ENCODE assay signal across 22 cellular contexts in genomic region chr15:74579001-74579400, GRCh38.
"Had no signal": no experiment of that assay in that cellular context is flagged by ENCODE, and none has a peak within 500 bp of the region (broad histone marks: within the 10 kb centered on the region; RNA-seq: fewer than 3 reads in every experiment).

No MANE protein-coding gene starts in this region.

- H3K27ac ChIP-seq: colonic mucosa, heart left ventricle, neural progenitor cell, ovary, prostate gland, right lobe of liver, stomach, thoracic aorta, transverse colon had no signal

- H3K4me3 Mint-ChIP-seq: naive thymus-derived CD8-positive, alpha-beta T cell; neural progenitor cell; stimulated activated memory B cell treated with anti-CD40 and anti-IgM and Interleukin-4, amounts not matched to agents 10 μg/mL and 1 μg/mL and 100 μg/mL, for 72 hours had no signal

- H3K9me3 Mint-ChIP-seq: naive thymus-derived CD8-positive, alpha-beta T cell; neural progenitor cell; stimulated activated memory B cell treated with anti-CD40 and anti-IgM and Interleukin-4, amounts not matched to agents 10 μg/mL and 1 μg/mL and 100 μg/mL, for 72 hours had no signal

- DNase-seq: cerebellar nuclear complex; colonic mucosa; effector CD4-positive, alpha-beta T cell; foreskin melanocyte; heart left ventricle; hippocampal formation; left colon; left ventricle myocardium superior; mucosa of descending colon; naive thymus-derived CD8-positive, alpha-beta T cell; nucleus accumbens; ovary; right lobe of liver; stimulated activated CD4-positive, alpha-beta T cell treated with anti-CD3 and anti-CD28 coated beads, Interleukin-4, amount 100 ng/mL, for 1 hour; stimulated activated CD8-positive, alpha-beta memory T cell treated with anti-CD3 and anti-CD28 coated beads, Interleukin-4, amount 100 ng/mL, for 48 hours; stomach; substantia nigra; transverse colon had no signal

- H3K4me1 Mint-ChIP-seq: neural progenitor cell; stimulated activated memory B cell treated with anti-CD40 and anti-IgM and Interleukin-4, amounts not matched to agents 10 μg/mL and 1 μg/mL and 100 μg/mL, for 72 hours had no signal

- ATAC-seq: heart left ventricle; left colon; left ventricle myocardium superior; mucosa of descending colon; naive thymus-derived CD8-positive, alpha-beta T cell; right lobe of liver; stimulated activated memory B cell treated with anti-CD40 and anti-IgM and Interleukin-4, amounts not matched to agents 10 μg/mL and 1 μg/mL and 100 μg/mL, for 72 hours had no signal

- H3K27ac Mint-ChIP-seq: neural progenitor cell; stimulated activated memory B cell treated with anti-CD40 and anti-IgM and Interleukin-4, amounts not matched to agents 10 μg/mL and 1 μg/mL and 100 μg/mL, for 72 hours had no signal

- H3K27me3 Mint-ChIP-seq: naive thymus-derived CD8-positive, alpha-beta T cell; stimulated activated memory B cell treated with anti-CD40 and anti-IgM and Interleukin-4, amounts not matched to agents 10 μg/mL and 1 μg/mL and 100 μg/mL, for 72 hours had no signal
